19 cellular contexts compared by ENCODE assay signal in the genomic region with DNA sequence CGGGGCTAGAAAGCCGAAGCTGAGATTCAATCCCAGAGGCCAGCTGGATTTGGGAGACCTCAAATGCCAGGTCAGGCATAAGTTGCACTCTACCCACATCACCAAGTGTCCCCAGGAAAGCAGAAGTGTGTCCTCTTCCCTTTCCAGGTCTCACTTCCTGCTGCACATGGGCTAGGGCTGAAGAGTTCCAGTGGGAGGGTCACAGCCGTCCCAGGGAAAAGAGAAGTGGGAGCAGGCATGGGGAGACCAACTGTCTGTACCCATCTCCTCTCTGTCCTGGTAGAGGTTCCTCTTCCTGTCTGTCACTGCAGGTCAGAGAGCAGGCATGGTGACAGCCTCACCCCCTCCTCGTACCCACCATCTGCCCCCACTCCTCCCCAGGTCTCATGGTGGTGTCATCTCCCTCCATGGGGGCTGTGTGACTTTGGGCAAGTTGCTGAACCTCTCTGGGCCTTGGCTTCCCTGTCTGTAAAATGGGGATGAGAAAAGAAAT. TPM values are rescaled to one million over a fixed set of nuclear protein-coding genes. Genes with fewer than 3 reads are reported as not detected.
A peak's percentile ranks its signal among the peaks of the same experiment; 100 is the strongest.
DNase-seq lines count a peak whose midpoint lies in the region; ATAC-seq and TF ChIP-seq lines count a peak whose summit lies in the region.
"Had no signal": no experiment of that assay in that cellular context is flagged by ENCODE, and none has a peak within 500 bp of the region (broad histone marks: within the 10 kb centered on the region; RNA-seq: fewer than 3 reads in every experiment).

No MANE protein-coding gene starts in this region.

- no peaks in the 10 kb centered on the region for H3K4me1 Mint-ChIP-seq in stimulated activated memory B cell treated with anti-CD40 and anti-IgM and Interleukin-4, amounts not matched to agents 10 μg/mL and 1 μg/mL and 100 μg/mL, for 72 hours
- H3K4me1 Mint-ChIP-seq: stimulated activated naive CD8-positive, alpha-beta T cell treated with anti-CD3 and anti-CD28 coated beads, Interleukin-15, amount 100 ng/mL, for 72 hours; WTC11 had no signal

- peak overlapping the region; percentile 17 to 30 for H3K27ac ChIP-seq in ascending aorta
- peak overlapping the region in 1 of 2 donors; percentile 53 for H3K27ac ChIP-seq in left lung
- H3K27ac ChIP-seq: ovary, PC-9 had no signal

- H3K4me1 ChIP-seq in ascending aorta: peaks cover 3 to 6% of the 10 kb centered on the region in 2 donors
- peaks cover 0 to 14% of the 10 kb centered on the region in 2 donors for H3K4me1 ChIP-seq in left lung

- no peaks in the 10 kb centered on the region for H3K36me3 Mint-ChIP-seq in stimulated activated memory B cell treated with anti-CD40 and anti-IgM and Interleukin-4, amounts not matched to agents 10 μg/mL and 1 μg/mL and 100 μg/mL, for 72 hours
- H3K36me3 Mint-ChIP-seq: WTC11 had no signal

- H3K27me3 ChIP-seq in ascending aorta (no peaks in the 10 kb centered on the region), left lung (peaks cover 0 to 5% of the 10 kb centered on the region in 2 donors)
- H3K27me3 ChIP-seq: ovary had no signal

- in situ Hi-C loops in KBM-7 (cut with MboI; ENCODE audit: low pct_unique_long_range_greater_than_20kb, low sequenced_read_pairs): no loop called here

- H3K27ac Mint-ChIP-seq in stimulated activated memory B cell treated with anti-CD40 and anti-IgM and Interleukin-4, amounts not matched to agents 10 μg/mL and 1 μg/mL and 100 μg/mL, for 72 hours: no peak overlapping the region
- H3K27ac Mint-ChIP-seq: activated T-helper 2 cell treated with anti-CD3 and anti-CD28 coated beads, Interferon-gamma antibody, Interleukin-2, Interleukin-4, amounts not matched to agents 10 μg/mL and 5 μg/mL and 100 μg/mL, durations not matched to agents 14 hours and 24 hours and 36 hours; stimulated activated naive CD8-positive, alpha-beta T cell treated with anti-CD3 and anti-CD28 coated beads, Interleukin-15, amount 100 ng/mL, for 72 hours; WTC11 had no signal

- peak; percentile 73 for DNase-seq in KBM-7
- DNase-seq in ascending aorta (ENCODE audit: low spot score in 2 of 2): peak in 1 of 2 donors; percentile 76
- peak in 1 of 2 donors; percentile 64 for DNase-seq in left lung
- DNase-seq in NCI-H2171 treated with DMSO at 0.1 percent for 48 hours (lab: John Stamatoyannopoulos, UW): no peak
- no peak for DNase-seq in middle frontal gyrus (ENCODE audit: extremely low spot score, low spot score)
- no peak for DNase-seq in NCI-H748 treated with DMSO at 0.1 percent for 48 hours (lab: John Stamatoyannopoulos, UW)
- DNase-seq: activated CD8-positive, alpha-beta memory T cell treated with anti-CD3 and anti-CD28 coated beads for 24 hours; DMS79 treated with DMSO at 0.1 percent for 48 hours; foreskin melanocyte; NCI-H1930; NCI-H510A treated with DMSO at 0.1 percent for 48 hours; ovary; PC-9; stimulated activated naive CD8-positive, alpha-beta T cell treated with anti-CD3 and anti-CD28 coated beads, Interleukin-15, amount 100 ng/mL, for 72 hours had no signal

- H3K4me3 Mint-ChIP-seq in stimulated activated memory B cell treated with anti-CD40 and anti-IgM and Interleukin-4, amounts not matched to agents 10 μg/mL and 1 μg/mL and 100 μg/mL, for 72 hours: no peak overlapping the region
- H3K4me3 Mint-ChIP-seq: stimulated activated naive CD8-positive, alpha-beta T cell treated with anti-CD3 and anti-CD28 coated beads, Interleukin-15, amount 100 ng/mL, for 72 hours; WTC11 had no signal

- H3K9me3 Mint-ChIP-seq in stimulated activated memory B cell treated with anti-CD40 and anti-IgM and Interleukin-4, amounts not matched to agents 10 μg/mL and 1 μg/mL and 100 μg/mL, for 72 hours: no peaks in the 10 kb centered on the region
- H3K9me3 Mint-ChIP-seq: activated T-helper 2 cell treated with anti-CD3 and anti-CD28 coated beads, Interferon-gamma antibody, Interleukin-2, Interleukin-4, amounts not matched to agents 10 μg/mL and 5 μg/mL and 100 μg/mL, durations not matched to agents 14 hours and 24 hours and 36 hours; stimulated activated naive CD8-positive, alpha-beta T cell treated with anti-CD3 and anti-CD28 coated beads, Interleukin-15, amount 100 ng/mL, for 72 hours; WTC11 had no signal

- peak; percentile 83 for ATAC-seq in left lung
- ATAC-seq in stimulated activated memory B cell treated with anti-CD40 and anti-IgM and Interleukin-4, amounts not matched to agents 10 μg/mL and 1 μg/mL and 100 μg/mL, for 72 hours: peak; percentile 34
- ATAC-seq: stimulated activated naive CD8-positive, alpha-beta T cell treated with anti-CD3 and anti-CD28 coated beads, Interleukin-15, amount 100 ng/mL, for 72 hours; WTC11 had no signal

- H3K9me3 ChIP-seq in ascending aorta: no peaks in the 10 kb centered on the region
- H3K9me3 ChIP-seq in left lung: no peaks in the 10 kb centered on the region
- H3K9me3 ChIP-seq: ovary had no signal

- TF ChIP-seq CTCF in ascending aorta (IDR thresholded peaks at IDR 0.05): no peak
- no peak for TF ChIP-seq CTCF in left lung (IDR thresholded peaks at IDR 0.05)

- H3K4me3 ChIP-seq in ascending aorta (no peak overlapping the region), left lung (no peak overlapping the region)
- H3K4me3 ChIP-seq: ovary, PC-9 had no signal

- peaks cover 10% of the 10 kb centered on the region for H3K27me3 Mint-ChIP-seq in stimulated activated memory B cell treated with anti-CD40 and anti-IgM and Interleukin-4, amounts not matched to agents 10 μg/mL and 1 μg/mL and 100 μg/mL, for 72 hours
- H3K27me3 Mint-ChIP-seq: stimulated activated naive CD8-positive, alpha-beta T cell treated with anti-CD3 and anti-CD28 coated beads, Interleukin-15, amount 100 ng/mL, for 72 hours had no signal

- H3K36me3 ChIP-seq in ascending aorta (peaks cover 62 to 77% of the 10 kb centered on the region in 2 donors), left lung (peaks cover 0 to 8% of the 10 kb centered on the region in 2 donors)
- H3K36me3 ChIP-seq: ovary had no signal

- intact Hi-C loops in ascending aorta (cut with DNase I): no loop called here
- intact Hi-C loops in left lung (cut with DNase I): no loop called here

RNA-seq across cellular contexts. Expression of gene AXL, which starts 14.8 kb away (rescaled TPM):
- total RNA-seq in ascending aorta (122 TPM), left lung (10 to 100 TPM; 35.2 to 48.2 TPM)

RNA-seq across cellular contexts. Expression of gene HNRNPUL1, which starts 30.4 kb away (rescaled TPM):
- total RNA-seq in ascending aorta: 81.1 TPM
- total RNA-seq in left lung: 100 to 1,000 TPM; 168 to 174 TPM

RNA-seq across cellular contexts. Expression of gene CYP2S1, which starts 40.8 kb away (rescaled TPM):
- total RNA-seq in ascending aorta (not detected), left lung (10 to 100 TPM; 12.5 to 22.5 TPM)
- total RNA-seq: chondrocyte, LHCN-M2 had no signal

Comparison
In these comparisons a context has a peak if more than half of its experiments do, and no peak if none do; other contexts are left out.
1. RNA of gene CYP2S1, which starts 40.8 kb away (total RNA-seq): 12.5 to 22.5 TPM in left lung; not detected in ascending aorta (single experiment); every median in the first group is over 10 times any median in the second.